In genomic region chr10:73744690-73744994, GRCh38 we compare ENCODE assay signal across 1 cellular context.
TF ChIP-seq lines count a peak whose summit lies in the region.

No MANE protein-coding gene starts in this region.

TF ChIP-seq in H1, 55 proteins besides CTCF, POLR2A, EP300 and RAD21:
- no peak for TF ChIP-seq BACH1 (IDR thresholded peaks at IDR 0.05; ENCODE audit: low read length)
- TF ChIP-seq MAFK (IDR thresholded peaks at IDR 0.05; ENCODE audit: low read depth, low read length) = no peak
- no peak for TF ChIP-seq NANOG (IDR thresholded peaks at IDR 0.05; ENCODE audit: insufficient read depth, low read depth, low read length, poor library complexity, severe bottlenecking)
- no peak for TF ChIP-seq EZH2 (IDR thresholded peaks at IDR 0.05; ENCODE audit: low read depth, low read length, severe bottlenecking)
- TF ChIP-seq EGR1 (IDR thresholded peaks at IDR 0.05; ENCODE audit: borderline replicate concordance, low read depth, low read length) = no peak
- no peak; a peak in 3 of 4 replicates for TF ChIP-seq SIN3A (conservative IDR thresholded peaks at IDR 0.05 in 1 of 2, IDR thresholded peaks at IDR 0.05 in 1 of 2; ENCODE audit: low read depth in 1 of 2, low read length in 2 of 2)
- no peak for TF ChIP-seq GTF2F1 (IDR thresholded peaks at IDR 0.05; ENCODE audit: borderline replicate concordance, low read depth, low read length)
- TF ChIP-seq CHD7 (IDR thresholded peaks at IDR 0.05; ENCODE audit: insufficient replicate concordance, low read length) = no peak
